19 cellular contexts compared by ENCODE assay signal in genomic region chr4:105179539-105180401, GRCh38. TPM values are rescaled to one million over a fixed set of nuclear protein-coding genes. Genes with fewer than 3 reads are reported as not detected.
A peak's percentile ranks its signal among the peaks of the same experiment; 100 is the strongest.
DNase-seq lines count a peak whose midpoint lies in the region; ATAC-seq, FAIRE-seq and TF ChIP-seq lines count a peak whose summit lies in the region.
"Had no signal": no experiment of that assay in that cellular context is flagged by ENCODE, and none has a peak within 500 bp of the region (broad histone marks: within the 10 kb centered on the region; RNA-seq: fewer than 3 reads in every experiment).

No MANE protein-coding gene starts in this region.

- CTCF ChIA-PET in HepG2 (lab: Yijun Ruan, JAX; ENCODE audit: low intra/inter-chr PET ratio, low total read pairs), result no interaction called here

- H2AFZ ChIP-seq in HepG2 (ENCODE audit: low read length), result no peak overlapping the region

- TF ChIP-seq RAD21 in HepG2 (CRISPR knock-in tag; IDR thresholded peaks at IDR 0.05), result no peak

- H3K79me2 ChIP-seq in HepG2 (ENCODE audit: insufficient read depth, low read length), result no peaks in the 10 kb centered on the region

- no TSS peak for BruUV-seq in HepG2 (replicated peaks; lab: Mats Ljungman, UMichigan)

- in situ Hi-C loops in HepG2 (cut with HindIII; ENCODE audit: extremely low pct_ligation_motif_present, low pct_unique_long_range_greater_than_20kb), result no loop called here

- ATAC-seq in left cardiac atrium (peak; percentile 8 to 79), right cardiac atrium (no peak), HepG2 (peak; percentile 84), GM21717 (IDR thresholded peaks at IDR 0.05; ENCODE audit: unreplicated experiment) (no peak)

- H3K4me3 ChIP-seq in right cardiac atrium (ENCODE audit: low read length) (no peak overlapping the region), SJCRH30 (no peak overlapping the region), HepG2 (replicated peaks in 1 of 3; ENCODE audit: insufficient read depth in 1 of 3, low read depth in 2 of 3, low read length in 3 of 3) (no peak overlapping the region)
- H3K4me3 ChIP-seq: heart left ventricle, lower lobe of right lung, skin epidermis, stomach had no signal

- H3K9ac ChIP-seq in HepG2 (ENCODE audit: insufficient read depth, low read depth, low read length), result no peak overlapping the region

- H3K4me2 ChIP-seq in HepG2 (ENCODE audit: low read depth, low read length), result no peak overlapping the region

- POLR2A ChIA-PET in HepG2 (lab: Yijun Ruan, JAX), result no interaction called here

- no peak for FAIRE-seq in HepG2 (lab: Jason Lieb, UNC)

- intact Hi-C loops in left cardiac atrium (cut with DNase I) (no loop called here), right cardiac atrium (cut with DNase I) (no loop called here), HepG2 (cut with micrococcal nuclease; ENCODE audit: unreplicated experiment) (no loop called here)

- H4K20me1 ChIP-seq in HepG2 (ENCODE audit: insufficient read depth, low read length), result no peaks in the 10 kb centered on the region

- H3K4me1 ChIP-seq in right cardiac atrium (ENCODE audit: control insufficient read depth, insufficient read depth, low read length) (no peaks in the 10 kb centered on the region), SJCRH30 (peaks cover 20% of the 10 kb centered on the region), HepG2 (ENCODE audit: insufficient read depth, low read length) (peaks cover 23% of the 10 kb centered on the region)
- H3K4me1 ChIP-seq: lower lobe of right lung had no signal

- no peak for TF ChIP-seq CTCF in HepG2 (CRISPR knock-in tag; IDR thresholded peaks at IDR 0.05)

- no peak for TF ChIP-seq POLR2A in HepG2 (IDR thresholded peaks at IDR 0.05; ENCODE audit: insufficient read depth in 1 of 2, low read depth in 2 of 2, low read length in 2 of 2)

- DNase-seq in left cardiac atrium, result no peak
- no peak for DNase-seq in right cardiac atrium
- peak; percentile 19 to 66 for DNase-seq in SJCRH30
- peak; percentile 46 for DNase-seq in HepG2 (ENCODE audit: low spot score)
- DNase-seq in KG1 (lab: John Stamatoyannopoulos, UW), result no peak
- no peak for DNase-seq in HuH-7 (ENCODE audit: low spot score)
- no peak for DNase-seq in stimulated activated CD4-positive, alpha-beta T cell treated with anti-CD3 and anti-CD28 coated beads, Interleukin-1b, Interleukin-23, amount 100 ng/mL, for 48 hours
- DNase-seq: activated CD4-positive, alpha-beta T cell treated with anti-CD3 and anti-CD28 coated beads, Interleukin-2, amount 50 U/mL, for 1 hour; activated T-cell treated with anti-CD3 and anti-CD28 coated beads, Interleukin-2, amount 50 U/mL, for 48 hours; heart left ventricle; lower lobe of right lung; MV-4-11; nephron progenitor cell; NK-92 treated with Interleukin-12 subunit alpha and Interleukin-12 subunit beta, amount 100 ng/mL, for 24 hours; SHP77; stomach; T1000 had no signal

- TF ChIP-seq EP300 in HepG2 (IDR thresholded peaks at IDR 0.05; ENCODE audit: low read depth in 2 of 2, low read length in 2 of 2), result no peak
- TF ChIP-seq EP300 in HepG2 (CRISPR knock-in tag; IDR thresholded peaks at IDR 0.05; ENCODE audit: borderline replicate concordance), result no peak

- peaks cover 15% of the 10 kb centered on the region for H3K36me3 ChIP-seq in SJCRH30
- H3K36me3 ChIP-seq in HepG2 (replicated peaks in 1 of 2; ENCODE audit: control insufficient read depth in 1 of 2, insufficient read depth in 2 of 2, low read length in 2 of 2), result no peaks in the 10 kb centered on the region
- H3K36me3 ChIP-seq: heart left ventricle, lower lobe of right lung, stomach had no signal

- H3K27me3 ChIP-seq in right cardiac atrium (ENCODE audit: control insufficient read depth, insufficient read depth) (no peaks in the 10 kb centered on the region), SJCRH30 (no peaks in the 10 kb centered on the region), HepG2 (ENCODE audit: control insufficient read depth in 1 of 2, insufficient read depth in 2 of 2, low read length in 2 of 2) (no peaks in the 10 kb centered on the region)
- H3K27me3 ChIP-seq: heart left ventricle, stomach had no signal

- H3K9me3 ChIP-seq in right cardiac atrium (ENCODE audit: control insufficient read depth, low read length) (no peaks in the 10 kb centered on the region), SJCRH30 (replicated peaks) (no peaks in the 10 kb centered on the region), HepG2 (ENCODE audit: low read length) (no peaks in the 10 kb centered on the region)
- H3K9me3 ChIP-seq: heart left ventricle, lower lobe of right lung, stomach had no signal

- no peak overlapping the region for H3K27ac ChIP-seq in right cardiac atrium (ENCODE audit: low read length)
- peak overlapping the region; percentile 56 for H3K27ac ChIP-seq in SJCRH30
- no peak overlapping the region for H3K27ac ChIP-seq in HepG2 (ENCODE audit: extremely low read length, insufficient read depth, low read length)
- H3K27ac ChIP-seq: heart left ventricle, lower lobe of right lung, skin epidermis, stomach had no signal

TF ChIP-seq in HepG2, 621 proteins besides CTCF, POLR2A, EP300 and RAD21 (continues in another document):
- TF ChIP-seq GPN1 (CRISPR knock-in tag; IDR thresholded peaks at IDR 0.05; ENCODE audit: borderline replicate concordance) (no peak), GATAD2A (CRISPR knock-in tag; IDR thresholded peaks at IDR 0.05) (peak; percentile 31; the same call in 1 of the 2 replicates), U2AF2 (IDR thresholded peaks at IDR 0.05; ENCODE audit: low read depth, low read length) (no peak), ZNF776 (CRISPR knock-in tag; IDR thresholded peaks at IDR 0.05) (no peak), ZSCAN9 (CRISPR knock-in tag; IDR thresholded peaks at IDR 0.05; ENCODE audit: borderline replicate concordance) (no peak), XBP1 (CRISPR knock-in tag; IDR thresholded peaks at IDR 0.05) (no peak), HDAC2 (CRISPR knock-in tag; IDR thresholded peaks at IDR 0.05) (no peak), ZNF879 (CRISPR knock-in tag; IDR thresholded peaks at IDR 0.05) (no peak), ZNF609 (CRISPR knock-in tag; IDR thresholded peaks at IDR 0.05; ENCODE audit: borderline replicate concordance) (no peak)

RNA-seq across cellular contexts. Expression of gene TET2, which starts 33.1 kb away (rescaled TPM):
- total RNA-seq in left cardiac atrium (10 to 100 TPM; 17.3 to 19.6 TPM), right cardiac atrium (10 to 100 TPM; 19.7 to 24.0 (median 22.0) TPM), HepG2 (2016; rRNA removed; fragmentation: Illumina TruSeq; extraction: Trizol) (4.6 and 4.8 TPM in 2 replicates)
- polyA plus RNA-seq in right cardiac atrium (3.3 TPM), HepG2 (2011; rRNA removed) (4.2 and 4.7 TPM in 2 replicates)
- 22.5 and 25.2 TPM in 2 replicates for total RNA-seq in SJCRH30 (2014; rRNA removed; shearing (Covaris generic))
- total RNA-seq in HepG2 (2016; cell fraction: cytosol; rRNA removed; fragmentation: Illumina TruSeq; extraction: Trizol; ENCODE audit: low read depth), result 1.1 and 1.3 TPM in 2 replicates
- total RNA-seq in HepG2 (2016; cell fraction: insoluble cytoplasmic fraction; rRNA removed; fragmentation: Illumina TruSeq; extraction: Trizol), result 4.3 and 6.2 TPM in 2 replicates
- total RNA-seq in HepG2 (2016; cell fraction: membrane; rRNA removed; fragmentation: Illumina TruSeq; extraction: Trizol), result 3.6 and 3.7 TPM in 2 replicates
- total RNA-seq in HepG2 (2016; cell fraction: nucleus; rRNA removed; fragmentation: Illumina TruSeq; extraction: Trizol), result 14.2 and 15.6 TPM in 2 replicates
- polyA plus RNA-seq in HepG2 (2011; cell fraction: cytosol; rRNA removed), result 1.6 and 2.4 TPM in 2 replicates
- polyA plus RNA-seq in HepG2 (2011; cell fraction: nucleus; rRNA removed), result 7.1 and 8.3 TPM in 2 replicates
- polyA plus RNA-seq in HepG2 (2012), result 3.1 and 3.5 TPM in 2 replicates
- 0.09 TPM in 2 replicates for polyA plus RNA-seq in HepG2 (2016; cell fraction: cytosol; fragmentation: Illumina TruSeq; extraction: Trizol; ENCODE audit: low read depth)
- polyA plus RNA-seq in HepG2 (2016; cell fraction: insoluble cytoplasmic fraction; fragmentation: Illumina TruSeq; extraction: Trizol; ENCODE audit: low read depth), result 2.2 and 2.3 TPM in 2 replicates
- polyA plus RNA-seq in HepG2 (2016; cell fraction: membrane; fragmentation: Illumina TruSeq; extraction: Trizol; ENCODE audit: low read depth), result 0.34 and 0.38 TPM in 2 replicates
- polyA plus RNA-seq in HepG2 (2016; cell fraction: nucleus; fragmentation: Illumina TruSeq; extraction: Trizol; ENCODE audit: insufficient read depth, low read depth), result 5.4 TPM in 2 replicates
- polyA minus RNA-seq in HepG2 (2011; rRNA and poly(A)+ RNA removed; ENCODE audit: low replicate concordance), result 8.5 and 15.5 TPM in 2 replicates
- 6.2 and 6.8 TPM in 2 replicates for polyA minus RNA-seq in HepG2 (2011; cell fraction: cytosol; rRNA and poly(A)+ RNA removed)
- 83.3 and 90.6 TPM in 2 replicates for polyA minus RNA-seq in HepG2 (2011; cell fraction: nucleus; rRNA and poly(A)+ RNA removed)

Comparison
In these comparisons a context has a peak if more than half of its experiments do, and no peak if none do; other contexts are left out.
1. ATAC-seq: peak in left cardiac atrium (2 of 2) and HepG2 (single experiment); none in right cardiac atrium (0 of 2) and GM21717 (single experiment).
2. DNase-seq: peak in SJCRH30 (2 of 2) and HepG2 (single experiment); none in left cardiac atrium (single experiment), right cardiac atrium (0 of 3), KG1 (single experiment), HuH-7 (single experiment) and stimulated activated CD4-positive, alpha-beta T cell treated with anti-CD3 and anti-CD28 coated beads, Interleukin-1b, Interleukin-23, amount 100 ng/mL, for 48 hours (single experiment).